ENCODE assay signal across 8 cellular contexts in the genomic region with DNA sequence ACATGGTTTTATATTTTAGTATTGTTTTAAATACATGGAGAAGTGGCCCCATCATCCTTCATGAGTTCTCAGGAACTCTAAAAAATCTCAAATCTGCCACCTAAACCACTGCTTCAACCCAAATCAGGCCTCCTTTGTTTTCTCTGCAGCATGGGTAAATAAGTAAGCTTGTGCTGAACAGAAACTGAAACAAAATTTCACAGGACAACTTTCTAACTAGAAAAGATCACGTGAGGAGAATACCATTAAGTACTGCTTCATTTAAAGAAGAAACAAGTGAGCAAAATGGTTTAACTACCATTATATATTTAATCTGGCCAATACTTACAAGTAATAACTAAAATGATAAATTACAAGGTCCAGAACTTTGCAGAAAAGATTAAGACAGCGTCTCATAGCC.
DNase-seq lines count a peak whose midpoint lies in the region; ATAC-seq and TF ChIP-seq lines count a peak whose summit lies in the region.

No MANE protein-coding gene starts in this region.

- H3K27ac ChIP-seq in RWPE2 (ENCODE audit: poor library complexity, severe bottlenecking): no peak overlapping the region

- TF ChIP-seq CTCF in RWPE2 (IDR thresholded peaks at IDR 0.05; ENCODE audit: poor library complexity, severe bottlenecking): no peak

- H3K4me1 ChIP-seq in RWPE2 (ENCODE audit: insufficient read depth, poor library complexity, severe bottlenecking): peaks cover 12% of the 10 kb centered on the region

- H3K27me3 ChIP-seq in RWPE2 (ENCODE audit: insufficient read depth, poor library complexity, severe bottlenecking): no peaks in the 10 kb centered on the region

- H3K36me3 ChIP-seq in RWPE2 (ENCODE audit: low read depth): no peaks in the 10 kb centered on the region

- no peaks in the 10 kb centered on the region for H3K9me3 ChIP-seq in RWPE2 (ENCODE audit: severe bottlenecking)

- DNase-seq in activated CD4-positive, CD25-positive, alpha-beta regulatory T cell (lab: John Stamatoyannopoulos, UW): no peak
- no peak for DNase-seq in RWPE2 (ENCODE audit: low spot score)
- peak; percentile 24 for DNase-seq in kidney glomerular epithelial cell (lab: John Stamatoyannopoulos, UW)
- DNase-seq in NCI-H345 treated with DMSO at 0.1 percent for 48 hours (lab: John Stamatoyannopoulos, UW; ENCODE audit: unreplicated experiment): no peak
- DNase-seq in DMS153 treated with DMSO at 0.1 percent for 48 hours (lab: John Stamatoyannopoulos, UW; ENCODE audit: unreplicated experiment): no peak
- no peak for DNase-seq in stimulated activated CD8-positive, alpha-beta memory T cell treated with anti-CD3 and anti-CD28 coated beads, Interleukin-4, amount 100 ng/mL, for 48 hours

- H3K4me3 ChIP-seq in RWPE2 (ENCODE audit: severe bottlenecking): peak overlapping the region; percentile 95

- ATAC-seq in activated CD4-positive, CD25-positive, alpha-beta regulatory T cell treated with anti-CD3 and anti-CD28 coated beads, Interleukin-2, amount 50 U/mL, for 24 hours: peak; percentile 28 to 30
- ATAC-seq in HG02678 (IDR thresholded peaks at IDR 0.05; ENCODE audit: unreplicated experiment) (peak; percentile 54), RWPE2 (ENCODE audit: low read depth) (no peak)
